Comparison of ENCODE assay signal across 1 cellular context in the genomic region with DNA sequence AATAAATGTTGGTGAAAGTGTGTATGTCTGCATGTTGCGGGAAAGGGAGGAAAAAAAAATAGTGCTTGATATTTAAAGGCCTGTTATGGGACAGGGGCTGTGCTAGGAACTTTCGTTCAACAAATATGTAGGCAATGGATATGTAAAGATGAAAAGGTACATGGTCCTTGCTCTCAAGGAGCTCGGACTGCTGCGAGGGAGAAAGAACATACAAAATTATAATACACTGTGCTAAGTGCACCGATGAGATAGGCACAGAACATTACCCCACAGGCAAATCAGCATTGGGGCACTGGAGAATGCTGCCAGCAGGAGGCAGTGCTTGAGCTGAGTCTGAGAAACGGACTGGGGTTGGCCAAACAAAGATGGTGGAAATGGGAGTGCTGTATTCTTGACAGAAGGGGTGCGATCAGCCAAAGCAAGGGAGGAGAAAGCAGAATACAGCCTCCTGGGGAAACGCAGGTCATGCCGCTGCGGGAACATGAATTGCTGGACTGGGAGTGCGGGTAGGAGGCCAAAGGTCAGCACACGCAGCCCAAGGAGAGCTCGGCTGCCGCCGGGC.
TF ChIP-seq lines count a peak whose summit lies in the region.

No MANE protein-coding gene starts in this region.

TF ChIP-seq in HepG2, 621 proteins besides CTCF, POLR2A, EP300 and RAD21 (continued from another document and continues in another):
- TF ChIP-seq, protein P1, sequence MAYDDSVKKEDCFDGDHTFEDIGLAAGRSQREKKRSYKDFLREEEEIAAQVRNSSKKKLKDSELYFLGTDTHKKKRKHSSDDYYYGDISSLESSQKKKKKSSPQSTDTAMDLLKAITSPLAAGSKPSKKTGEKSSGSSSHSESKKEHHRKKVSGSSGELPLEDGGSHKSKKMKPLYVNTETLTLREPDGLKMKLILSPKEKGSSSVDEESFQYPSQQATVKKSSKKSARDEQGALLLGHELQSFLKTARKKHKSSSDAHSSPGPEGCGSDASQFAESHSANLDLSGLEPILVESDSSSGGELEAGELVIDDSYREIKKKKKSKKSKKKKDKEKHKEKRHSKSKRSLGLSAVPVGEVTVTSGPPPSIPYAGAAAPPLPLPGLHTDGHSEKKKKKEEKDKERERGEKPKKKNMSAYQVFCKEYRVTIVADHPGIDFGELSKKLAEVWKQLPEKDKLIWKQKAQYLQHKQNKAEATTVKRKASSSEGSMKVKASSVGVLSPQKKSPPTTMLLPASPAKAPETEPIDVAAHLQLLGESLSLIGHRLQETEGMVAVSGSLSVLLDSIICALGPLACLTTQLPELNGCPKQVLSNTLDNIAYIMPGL (CRISPR knock-in tag; IDR thresholded peaks at IDR 0.05; ENCODE audit: borderline replicate concordance in 1 of 2, low read depth in 1 of 2): peak in 1 of 2 experiments; percentile 86; a peak in 2 of 4 replicates
- no peak for TF ChIP-seq ZNF274 (CRISPR knock-in tag; IDR thresholded peaks at IDR 0.05)
- peak; percentile 70; the same call in 1 of the 2 replicates for TF ChIP-seq WIZ (CRISPR knock-in tag; IDR thresholded peaks at IDR 0.05)
- no peak for TF ChIP-seq MIER2 (CRISPR knock-in tag; IDR thresholded peaks at IDR 0.05)
- no peak for TF ChIP-seq PHB2 (IDR thresholded peaks at IDR 0.05; ENCODE audit: partially characterized antibody)
- TF ChIP-seq TMF1 (CRISPR knock-in tag; IDR thresholded peaks at IDR 0.05; ENCODE audit: low read depth): 0 out of 2 replicates have a peak, but pooled peaks have one; percentile 35
- TF ChIP-seq, protein P2, sequence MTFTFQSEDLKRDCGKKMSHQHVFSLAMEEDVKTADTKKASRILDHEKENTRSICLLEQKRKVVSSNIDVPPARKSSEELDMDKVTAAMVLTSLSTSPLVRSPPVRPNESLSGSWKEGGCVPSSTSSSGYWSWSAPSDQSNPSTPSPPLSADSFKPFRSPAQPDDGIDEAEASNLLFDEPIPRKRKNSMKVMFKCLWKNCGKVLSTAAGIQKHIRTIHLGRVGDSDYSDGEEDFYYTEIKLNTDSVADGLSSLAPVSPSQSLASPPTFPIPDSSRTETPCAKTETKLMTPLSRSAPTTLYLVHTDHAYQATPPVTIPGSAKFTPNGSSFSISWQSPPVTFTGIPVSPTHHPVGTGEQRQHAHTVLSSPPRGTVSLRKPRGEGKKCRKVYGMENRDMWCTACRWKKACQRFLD (CRISPR knock-in tag; IDR thresholded peaks at IDR 0.05; ENCODE audit: borderline replicate concordance): no peak
- TF ChIP-seq, protein P3, sequence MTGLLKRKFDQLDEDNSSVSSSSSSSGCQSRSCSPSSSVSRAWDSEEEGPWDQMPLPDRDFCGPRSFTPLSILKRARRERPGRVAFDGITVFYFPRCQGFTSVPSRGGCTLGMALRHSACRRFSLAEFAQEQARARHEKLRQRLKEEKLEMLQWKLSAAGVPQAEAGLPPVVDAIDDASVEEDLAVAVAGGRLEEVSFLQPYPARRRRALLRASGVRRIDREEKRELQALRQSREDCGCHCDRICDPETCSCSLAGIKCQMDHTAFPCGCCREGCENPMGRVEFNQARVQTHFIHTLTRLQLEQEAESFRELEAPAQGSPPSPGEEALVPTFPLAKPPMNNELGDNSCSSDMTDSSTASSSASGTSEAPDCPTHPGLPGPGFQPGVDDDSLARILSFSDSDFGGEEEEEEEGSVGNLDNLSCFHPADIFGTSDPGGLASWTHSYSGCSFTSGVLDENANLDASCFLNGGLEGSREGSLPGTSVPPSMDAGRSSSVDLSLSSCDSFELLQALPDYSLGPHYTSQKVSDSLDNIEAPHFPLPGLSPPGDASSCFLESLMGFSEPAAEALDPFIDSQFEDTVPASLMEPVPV (CRISPR knock-in tag; IDR thresholded peaks at IDR 0.05): 0 out of 2 replicates have a peak, but pooled peaks have one; percentile 36
- TF ChIP-seq PHF20 (CRISPR knock-in tag; IDR thresholded peaks at IDR 0.05): no peak
- no peak for TF ChIP-seq ZNF577 (CRISPR knock-in tag; IDR thresholded peaks at IDR 0.05; ENCODE audit: borderline replicate concordance, low read depth)
- peak; percentile 10; the same call in 1 of the 2 replicates for TF ChIP-seq MTF1 (CRISPR knock-in tag; IDR thresholded peaks at IDR 0.05)
- TF ChIP-seq, protein P4, sequence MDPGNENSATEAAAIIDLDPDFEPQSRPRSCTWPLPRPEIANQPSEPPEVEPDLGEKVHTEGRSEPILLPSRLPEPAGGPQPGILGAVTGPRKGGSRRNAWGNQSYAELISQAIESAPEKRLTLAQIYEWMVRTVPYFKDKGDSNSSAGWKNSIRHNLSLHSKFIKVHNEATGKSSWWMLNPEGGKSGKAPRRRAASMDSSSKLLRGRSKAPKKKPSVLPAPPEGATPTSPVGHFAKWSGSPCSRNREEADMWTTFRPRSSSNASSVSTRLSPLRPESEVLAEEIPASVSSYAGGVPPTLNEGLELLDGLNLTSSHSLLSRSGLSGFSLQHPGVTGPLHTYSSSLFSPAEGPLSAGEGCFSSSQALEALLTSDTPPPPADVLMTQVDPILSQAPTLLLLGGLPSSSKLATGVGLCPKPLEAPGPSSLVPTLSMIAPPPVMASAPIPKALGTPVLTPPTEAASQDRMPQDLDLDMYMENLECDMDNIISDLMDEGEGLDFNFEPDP (CRISPR knock-in tag; conservative IDR thresholded peaks at IDR 0.05): no peak
- TF ChIP-seq ZNF432 (CRISPR knock-in tag; IDR thresholded peaks at IDR 0.05; ENCODE audit: borderline replicate concordance): no peak
- TF ChIP-seq ZMAT3 (CRISPR knock-in tag; conservative IDR thresholded peaks at IDR 0.05): 0 out of 2 replicates have a peak, but pooled peaks have one; percentile 11
- TF ChIP-seq RXRB (CRISPR knock-in tag; IDR thresholded peaks at IDR 0.05; ENCODE audit: borderline replicate concordance): peak; percentile 36; the same call in 1 of the 2 replicates
- TF ChIP-seq, protein P5, sequence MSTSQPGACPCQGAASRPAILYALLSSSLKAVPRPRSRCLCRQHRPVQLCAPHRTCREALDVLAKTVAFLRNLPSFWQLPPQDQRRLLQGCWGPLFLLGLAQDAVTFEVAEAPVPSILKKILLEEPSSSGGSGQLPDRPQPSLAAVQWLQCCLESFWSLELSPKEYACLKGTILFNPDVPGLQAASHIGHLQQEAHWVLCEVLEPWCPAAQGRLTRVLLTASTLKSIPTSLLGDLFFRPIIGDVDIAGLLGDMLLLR (CRISPR knock-in tag; IDR thresholded peaks at IDR 0.05): no peak
- TF ChIP-seq ZNF724P (CRISPR knock-in tag; IDR thresholded peaks at IDR 0.05; ENCODE audit: borderline replicate concordance): no peak
- TF ChIP-seq IKZF1 (IDR thresholded peaks at IDR 0.05): no peak
- TF ChIP-seq GATAD2A (CRISPR knock-in tag; IDR thresholded peaks at IDR 0.05): peak; percentile 36; the same call in 1 of the 2 replicates
- TF ChIP-seq, protein P6, sequence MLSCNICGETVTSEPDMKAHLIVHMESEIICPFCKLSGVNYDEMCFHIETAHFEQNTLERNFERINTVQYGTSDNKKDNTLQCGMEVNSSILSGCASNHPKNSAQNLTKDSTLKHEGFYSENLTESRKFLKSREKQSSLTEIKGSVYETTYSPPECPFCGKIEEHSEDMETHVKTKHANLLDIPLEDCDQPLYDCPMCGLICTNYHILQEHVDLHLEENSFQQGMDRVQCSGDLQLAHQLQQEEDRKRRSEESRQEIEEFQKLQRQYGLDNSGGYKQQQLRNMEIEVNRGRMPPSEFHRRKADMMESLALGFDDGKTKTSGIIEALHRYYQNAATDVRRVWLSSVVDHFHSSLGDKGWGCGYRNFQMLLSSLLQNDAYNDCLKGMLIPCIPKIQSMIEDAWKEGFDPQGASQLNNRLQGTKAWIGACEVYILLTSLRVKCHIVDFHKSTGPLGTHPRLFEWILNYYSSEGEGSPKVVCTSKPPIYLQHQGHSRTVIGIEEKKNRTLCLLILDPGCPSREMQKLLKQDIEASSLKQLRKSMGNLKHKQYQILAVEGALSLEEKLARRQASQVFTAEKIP (CRISPR knock-in tag; IDR thresholded peaks at IDR 0.05; ENCODE audit: borderline replicate concordance): no peak
- TF ChIP-seq, protein P7, sequence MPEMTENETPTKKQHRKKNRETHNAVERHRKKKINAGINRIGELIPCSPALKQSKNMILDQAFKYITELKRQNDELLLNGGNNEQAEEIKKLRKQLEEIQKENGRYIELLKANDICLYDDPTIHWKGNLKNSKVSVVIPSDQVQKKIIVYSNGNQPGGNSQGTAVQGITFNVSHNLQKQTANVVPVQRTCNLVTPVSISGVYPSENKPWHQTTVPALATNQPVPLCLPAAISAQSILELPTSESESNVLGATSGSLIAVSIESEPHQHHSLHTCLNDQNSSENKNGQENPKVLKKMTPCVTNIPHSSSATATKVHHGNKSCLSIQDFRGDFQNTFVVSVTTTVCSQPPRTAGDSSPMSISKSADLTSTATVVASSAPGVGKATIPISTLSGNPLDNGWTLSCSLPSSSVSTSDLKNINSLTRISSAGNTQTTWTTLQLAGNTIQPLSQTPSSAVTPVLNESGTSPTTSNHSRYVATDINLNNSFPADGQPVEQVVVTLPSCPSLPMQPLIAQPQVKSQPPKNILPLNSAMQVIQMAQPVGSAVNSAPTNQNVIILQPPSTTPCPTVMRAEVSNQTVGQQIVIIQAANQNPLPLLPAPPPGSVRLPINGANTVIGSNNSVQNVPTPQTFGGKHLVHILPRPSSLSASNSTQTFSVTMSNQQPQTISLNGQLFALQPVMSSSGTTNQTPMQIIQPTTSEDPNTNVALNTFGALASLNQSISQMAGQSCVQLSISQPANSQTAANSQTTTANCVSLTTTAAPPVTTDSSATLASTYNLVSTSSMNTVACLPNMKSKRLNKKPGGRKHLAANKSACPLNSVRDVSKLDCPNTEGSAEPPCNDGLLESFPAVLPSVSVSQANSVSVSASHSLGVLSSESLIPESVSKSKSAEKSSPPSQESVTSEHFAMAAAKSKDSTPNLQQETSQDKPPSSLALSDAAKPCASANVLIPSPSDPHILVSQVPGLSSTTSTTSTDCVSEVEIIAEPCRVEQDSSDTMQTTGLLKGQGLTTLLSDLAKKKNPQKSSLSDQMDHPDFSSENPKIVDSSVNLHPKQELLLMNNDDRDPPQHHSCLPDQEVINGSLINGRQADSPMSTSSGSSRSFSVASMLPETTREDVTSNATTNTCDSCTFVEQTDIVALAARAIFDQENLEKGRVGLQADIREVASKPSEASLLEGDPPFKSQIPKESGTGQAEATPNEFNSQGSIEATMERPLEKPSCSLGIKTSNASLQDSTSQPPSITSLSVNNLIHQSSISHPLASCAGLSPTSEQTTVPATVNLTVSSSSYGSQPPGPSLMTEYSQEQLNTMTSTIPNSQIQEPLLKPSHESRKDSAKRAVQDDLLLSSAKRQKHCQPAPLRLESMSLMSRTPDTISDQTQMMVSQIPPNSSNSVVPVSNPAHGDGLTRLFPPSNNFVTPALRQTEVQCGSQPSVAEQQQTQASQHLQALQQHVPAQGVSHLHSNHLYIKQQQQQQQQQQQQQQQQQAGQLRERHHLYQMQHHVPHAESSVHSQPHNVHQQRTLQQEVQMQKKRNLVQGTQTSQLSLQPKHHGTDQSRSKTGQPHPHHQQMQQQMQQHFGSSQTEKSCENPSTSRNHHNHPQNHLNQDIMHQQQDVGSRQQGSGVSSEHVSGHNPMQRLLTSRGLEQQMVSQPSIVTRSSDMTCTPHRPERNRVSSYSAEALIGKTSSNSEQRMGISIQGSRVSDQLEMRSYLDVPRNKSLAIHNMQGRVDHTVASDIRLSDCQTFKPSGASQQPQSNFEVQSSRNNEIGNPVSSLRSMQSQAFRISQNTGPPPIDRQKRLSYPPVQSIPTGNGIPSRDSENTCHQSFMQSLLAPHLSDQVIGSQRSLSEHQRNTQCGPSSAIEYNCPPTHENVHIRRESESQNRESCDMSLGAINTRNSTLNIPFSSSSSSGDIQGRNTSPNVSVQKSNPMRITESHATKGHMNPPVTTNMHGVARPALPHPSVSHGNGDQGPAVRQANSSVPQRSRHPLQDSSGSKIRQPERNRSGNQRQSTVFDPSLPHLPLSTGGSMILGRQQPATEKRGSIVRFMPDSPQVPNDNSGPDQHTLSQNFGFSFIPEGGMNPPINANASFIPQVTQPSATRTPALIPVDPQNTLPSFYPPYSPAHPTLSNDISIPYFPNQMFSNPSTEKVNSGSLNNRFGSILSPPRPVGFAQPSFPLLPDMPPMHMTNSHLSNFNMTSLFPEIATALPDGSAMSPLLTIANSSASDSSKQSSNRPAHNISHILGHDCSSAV (CRISPR knock-in tag; IDR thresholded peaks at IDR 0.05; ENCODE audit: borderline replicate concordance): no peak
- peak; percentile 9; the same call in 1 of the 2 replicates for TF ChIP-seq ZNF430 (CRISPR knock-in tag; IDR thresholded peaks at IDR 0.05)
- TF ChIP-seq, protein P8, sequence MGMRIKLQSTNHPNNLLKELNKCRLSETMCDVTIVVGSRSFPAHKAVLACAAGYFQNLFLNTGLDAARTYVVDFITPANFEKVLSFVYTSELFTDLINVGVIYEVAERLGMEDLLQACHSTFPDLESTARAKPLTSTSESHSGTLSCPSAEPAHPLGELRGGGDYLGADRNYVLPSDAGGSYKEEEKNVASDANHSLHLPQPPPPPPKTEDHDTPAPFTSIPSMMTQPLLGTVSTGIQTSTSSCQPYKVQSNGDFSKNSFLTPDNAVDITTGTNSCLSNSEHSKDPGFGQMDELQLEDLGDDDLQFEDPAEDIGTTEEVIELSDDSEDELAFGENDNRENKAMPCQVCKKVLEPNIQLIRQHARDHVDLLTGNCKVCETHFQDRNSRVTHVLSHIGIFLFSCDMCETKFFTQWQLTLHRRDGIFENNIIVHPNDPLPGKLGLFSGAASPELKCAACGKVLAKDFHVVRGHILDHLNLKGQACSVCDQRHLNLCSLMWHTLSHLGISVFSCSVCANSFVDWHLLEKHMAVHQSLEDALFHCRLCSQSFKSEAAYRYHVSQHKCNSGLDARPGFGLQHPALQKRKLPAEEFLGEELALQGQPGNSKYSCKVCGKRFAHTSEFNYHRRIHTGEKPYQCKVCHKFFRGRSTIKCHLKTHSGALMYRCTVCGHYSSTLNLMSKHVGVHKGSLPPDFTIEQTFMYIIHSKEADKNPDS (CRISPR knock-in tag; IDR thresholded peaks at IDR 0.05): peak; percentile 8; the same call in 1 of the 2 replicates
- TF ChIP-seq EEA1 (CRISPR knock-in tag; IDR thresholded peaks at IDR 0.05; ENCODE audit: borderline replicate concordance): no peak
- no peak for TF ChIP-seq AHR (CRISPR knock-in tag; IDR thresholded peaks at IDR 0.05)
